Comparison of ENCODE assay signal across 36 cellular contexts in genomic region chr6:133474516-133474915, GRCh38.
A peak's percentile ranks its signal among the peaks of the same experiment; 100 is the strongest.
DNase-seq lines count a peak whose midpoint lies in the region; ATAC-seq, FAIRE-seq and TF ChIP-seq lines count a peak whose summit lies in the region.
"Had no signal": no experiment of that assay in that cellular context is flagged by ENCODE, and none has a peak within 500 bp of the region (broad histone marks: within the 10 kb centered on the region; RNA-seq: fewer than 3 reads in every experiment).

No MANE protein-coding gene starts in this region.

- in situ Hi-C loops in K562 (cut with MboI) = no loop called here

- H3K23ac ChIP-seq in mesendoderm (ENCODE audit: low read length) = no peak overlapping the region

- no peak overlapping the region for H3K4ac ChIP-seq in mesendoderm (ENCODE audit: low read depth, low read length)

- peak overlapping the region; percentile 36 for H2BK15ac ChIP-seq in mesendoderm (replicated peaks; ENCODE audit: low read depth)

- DNase-seq in DMS 273 (lab: John Stamatoyannopoulos, UW; ENCODE audit: unreplicated experiment) (peak; percentile 19), DMS 273 treated with DMSO at 0.1 percent for 48 hours (lab: John Stamatoyannopoulos, UW) (no peak), K562 (ENCODE audit: extremely low read depth in 1 of 4, low spot score in 3 of 4) (no peak), mesendoderm (no peak), mesothelial cell of epicardium (ENCODE audit: low spot score in 2 of 2, unreplicated experiment in 2 of 2) (no peak), NCI-H2171 treated with DMSO at 0.1 percent for 48 hours (lab: John Stamatoyannopoulos, UW) (no peak)
- no peak for DNase-seq in stimulated activated CD4-positive, alpha-beta T cell treated with anti-CD3 and anti-CD28 coated beads, Interleukin-4, amount 100 ng/mL, for 1 hour
- no peak for DNase-seq in activated CD8-positive, alpha-beta memory T cell treated with anti-CD3 and anti-CD28 coated beads, Interleukin-2, amount 50 U/mL, for 4 hours
- DNase-seq: 8988T; ACHN; AML-193; BE2C; C1 segment of cervical spinal cord; Caco-2; Calu3; CD4-positive, alpha-beta memory T cell; CD4-positive, alpha-beta T cell; CD4-positive, CD25-positive, alpha-beta regulatory T cell; CD8-positive, alpha-beta memory T cell; CD8-positive, alpha-beta T cell; COR-L47; DMS153; DMS53; DMS79; DMS79 treated with DMSO at 0.1 percent for 48 hours; DND-41; EL had no signal

- H3K9me3 Mint-ChIP-seq in mesothelial cell of epicardium = peaks cover 11% of the 10 kb centered on the region
- H3K9me3 Mint-ChIP-seq: CD4-positive, alpha-beta T cell; CD8-positive, alpha-beta T cell had no signal

- H3K27me3 ChIP-seq in K562 (ENCODE audit: control insufficient read depth in 2 of 2, insufficient read depth in 2 of 2, low read length in 2 of 2) (no peaks in the 10 kb centered on the region), mesendoderm (ENCODE audit: insufficient read depth, low read length, poor library complexity) (no peaks in the 10 kb centered on the region)
- H3K27me3 ChIP-seq: BE2C; BLaER1; BLaER1 treated with 17β-estradiol and CSF1 and Interleukin-3, amounts not matched to agents 10 nM and 100 nM had no signal

- no peaks in the 10 kb centered on the region for H4K20me1 ChIP-seq in K562 (replicated peaks; ENCODE audit: control insufficient read depth, insufficient read depth, low read length)
- H4K20me1 ChIP-seq: BLaER1; BLaER1 treated with 17β-estradiol and CSF1 and Interleukin-3, amounts not matched to agents 10 nM and 100 nM had no signal

- H2BK5ac ChIP-seq in mesendoderm (ENCODE audit: low read length) = no peak overlapping the region

- H3K4me2 ChIP-seq in K562 (ENCODE audit: insufficient read depth, low read length) (no peak overlapping the region), mesendoderm (ENCODE audit: low read length) (no peak overlapping the region)
- H3K4me2 ChIP-seq: A549; BLaER1; BLaER1 treated with 17β-estradiol and CSF1 and Interleukin-3, amounts not matched to agents 10 nM and 100 nM had no signal

- H3K36me3 Mint-ChIP-seq in mesothelial cell of epicardium = peaks cover 11% of the 10 kb centered on the region
- H3K36me3 Mint-ChIP-seq: CD14-positive monocyte; CD4-positive, alpha-beta memory T cell; CD4-positive, CD25-positive, alpha-beta regulatory T cell; CD8-positive, alpha-beta memory T cell; CD8-positive, alpha-beta T cell had no signal

- no TSS peak for BruUV-seq in K562 (replicated peaks; lab: Mats Ljungman, UMichigan)

- H3K4me3 Mint-ChIP-seq in mesothelial cell of epicardium = no peak overlapping the region
- H3K4me3 Mint-ChIP-seq: B cell; CD14-positive monocyte; CD4-positive, alpha-beta memory T cell; CD4-positive, alpha-beta T cell; CD4-positive, CD25-positive, alpha-beta regulatory T cell; CD8-positive, alpha-beta memory T cell; CD8-positive, alpha-beta T cell had no signal

- TF ChIP-seq CTCF in K562 (IDR thresholded peaks at IDR 0.05 in 2 of 3, conservative IDR thresholded peaks at IDR 0.05 in 1 of 3; ENCODE audit: insufficient read depth in 2 of 3, low read depth in 1 of 3, low read length in 3 of 3) (no peak), mesothelial cell of epicardium (IDR thresholded peaks at IDR 0.05; ENCODE audit: unreplicated experiment) (no peak)

- H3K4me1 ChIP-seq in K562 (replicated peaks in 1 of 2; ENCODE audit: control insufficient read depth in 2 of 2, insufficient read depth in 2 of 2, low read length in 2 of 2) (no peaks in the 10 kb centered on the region), mesendoderm (ENCODE audit: control insufficient read depth, low read depth, low read length) (peaks cover 4% of the 10 kb centered on the region)
- H3K4me1 ChIP-seq: A549; BLaER1; BLaER1 treated with 17β-estradiol and CSF1 and Interleukin-3, amounts not matched to agents 10 nM and 100 nM; Caco-2 had no signal

- no peaks in the 10 kb centered on the region for H3K9me1 ChIP-seq in K562 (ENCODE audit: control insufficient read depth, insufficient read depth, low read length)

- H3K27me3 Mint-ChIP-seq in mesothelial cell of epicardium (ENCODE audit: low read depth) = no peaks in the 10 kb centered on the region
- H3K27me3 Mint-ChIP-seq: B cell; CD4-positive, alpha-beta memory T cell; CD4-positive, alpha-beta T cell; CD4-positive, CD25-positive, alpha-beta regulatory T cell; CD8-positive, alpha-beta memory T cell had no signal

- no peak overlapping the region for H3K18ac ChIP-seq in mesendoderm (ENCODE audit: low read length)

- no peak overlapping the region for H3K56ac ChIP-seq in mesendoderm (ENCODE audit: low read length)

- H3K79me1 ChIP-seq in mesendoderm (ENCODE audit: low read length) = no peaks in the 10 kb centered on the region

- FAIRE-seq in K562 (lab: Jason Lieb, UNC) = no peak
- FAIRE-seq: A204.1, A549, D721Med had no signal

- TF ChIP-seq POLR2A in K562 (conservative IDR thresholded peaks at IDR 0.05) = no peak

- peaks cover 27% of the 10 kb centered on the region for H3K4me1 Mint-ChIP-seq in mesothelial cell of epicardium
- H3K4me1 Mint-ChIP-seq: B cell; CD14-positive monocyte; CD4-positive, alpha-beta memory T cell; CD4-positive, CD25-positive, alpha-beta regulatory T cell; CD8-positive, alpha-beta memory T cell had no signal

- WGBS in K562 (ENCODE audit: insufficient coverage, low coverage, missing lambda C conversion rate) = 3% methylated on average over 2 of the region's 2 CpGs
- WGBS in mesendoderm (ENCODE audit: extremely low coverage, insufficient coverage, low lambda C conversion rate) = no CpG with 5 or more reads among the region's 2 CpGs

- no peak overlapping the region for H2AK5ac ChIP-seq in mesendoderm (ENCODE audit: low read length)

- TF ChIP-seq RAD21 in K562 (CRISPR knock-in tag; conservative IDR thresholded peaks at IDR 0.05 in 1 of 2, IDR thresholded peaks at IDR 0.05 in 1 of 2) = no peak

- POLR2A ChIA-PET in K562 (lab: Yijun Ruan, JAX) = no interaction called here

- intact Hi-C loops in K562 (cut with micrococcal nuclease) = no loop called here

- H3K27ac ChIP-seq in K562 (ENCODE audit: extremely low read depth, low read depth, low read length) (no peak overlapping the region), mesendoderm (ENCODE audit: low read depth, low read length) (no peak overlapping the region)
- H3K27ac ChIP-seq: 22Rv1; A549; BLaER1; BLaER1 treated with 17β-estradiol and CSF1 and Interleukin-3, amounts not matched to agents 10 nM and 100 nM; C4-2B had no signal

- H3K79me2 ChIP-seq in K562 (ENCODE audit: control insufficient read depth, insufficient read depth, low read length) = no peaks in the 10 kb centered on the region
- H3K79me2 ChIP-seq in mesendoderm (ENCODE audit: control insufficient read depth, insufficient read depth, low read length) = no peaks in the 10 kb centered on the region

- CTCF ChIA-PET in K562 (lab: Yijun Ruan, JAX; ENCODE audit: low intra/inter-chr PET ratio) = no interaction called here

- no peak overlapping the region for H4K5ac ChIP-seq in mesendoderm (ENCODE audit: low read length)

- TF ChIP-seq EP300 in K562 (IDR thresholded peaks at IDR 0.05; ENCODE audit: low read length) = no peak

- H3K4me3 ChIP-seq in K562 (no peak overlapping the region), mesendoderm (ENCODE audit: low read length) (no peak overlapping the region)
- H3K4me3 ChIP-seq: A549; BLaER1; BLaER1 treated with 17β-estradiol and CSF1 and Interleukin-3, amounts not matched to agents 10 nM and 100 nM had no signal

- no peaks in the 10 kb centered on the region for H3K9me3 ChIP-seq in K562 (replicated peaks; ENCODE audit: control insufficient read depth, insufficient read depth, low read depth, low read length)
- H3K9me3 ChIP-seq: A549, BE2C, Caco-2 had no signal

- H2BK120ac ChIP-seq in mesendoderm (ENCODE audit: low read depth, low read length) = no peak overlapping the region

- no peak for ATAC-seq in K562
- ATAC-seq: A549; CD8-positive, alpha-beta T cell had no signal

- H3K36me3 ChIP-seq in K562 (ENCODE audit: control insufficient read depth, insufficient read depth, low read length) (no peaks in the 10 kb centered on the region), mesendoderm (ENCODE audit: control insufficient read depth, insufficient read depth, low read length) (no peaks in the 10 kb centered on the region)

- H4K8ac ChIP-seq in mesendoderm (ENCODE audit: low read depth, low read length) = no peak overlapping the region

- H3K9ac ChIP-seq in K562 (ENCODE audit: insufficient read depth in 1 of 2, low read depth in 2 of 2, low read length in 2 of 2) (no peak overlapping the region), mesendoderm (ENCODE audit: low read length) (no peak overlapping the region)
- H3K9ac ChIP-seq: BLaER1; BLaER1 treated with 17β-estradiol and CSF1 and Interleukin-3, amounts not matched to agents 10 nM and 100 nM had no signal

- H2AFZ ChIP-seq in K562 (ENCODE audit: low read depth, low read length) = no peak overlapping the region

- H3K27ac Mint-ChIP-seq in mesothelial cell of epicardium = peak overlapping the region; percentile 87
- H3K27ac Mint-ChIP-seq: B cell; CD14-positive monocyte; CD4-positive, alpha-beta memory T cell; CD4-positive, alpha-beta T cell; CD4-positive, CD25-positive, alpha-beta regulatory T cell; CD8-positive, alpha-beta memory T cell; CD8-positive, alpha-beta T cell had no signal

TF ChIP-seq in K562, 482 proteins besides CTCF, POLR2A, EP300 and RAD21 (continues in another document):
- TF ChIP-seq SLC30A9 (CRISPR knock-in tag; IDR thresholded peaks at IDR 0.05) = no peak
- TF ChIP-seq TBL1XR1 (IDR thresholded peaks at IDR 0.05; ENCODE audit: low read length in 2 of 2) = no peak
- TF ChIP-seq ZNF518B (CRISPR knock-in tag; IDR thresholded peaks at IDR 0.05) = no peak
